20 cellular contexts compared by ENCODE assay signal in genomic region chr18:46810481-46811000, GRCh38. TPM values are rescaled to one million over a fixed set of nuclear protein-coding genes. Genes with fewer than 3 reads are reported as not detected.
"Had no signal": no experiment of that assay in that cellular context is flagged by ENCODE, and none has a peak within 500 bp of the region (broad histone marks: within the 10 kb centered on the region; RNA-seq: fewer than 3 reads in every experiment).

No MANE protein-coding gene starts in this region.

- H2AFZ ChIP-seq: PC-9 had no signal

- H3K4me2 ChIP-seq: PC-9 had no signal

- H3K4me3 ChIP-seq: cardiac muscle cell, PC-9 had no signal

- H3K27ac ChIP-seq: brain microvascular endothelial cell, cardiac muscle cell, PC-9, VCaP had no signal

- H3K27ac Mint-ChIP-seq: activated CD4-positive, alpha-beta T cell treated with anti-CD3 and anti-CD28 coated beads for 36 hours; activated CD8-positive, alpha-beta T cell treated with anti-CD3 and anti-CD28 coated beads for 36 hours; activated naive CD4-positive, alpha-beta T cell treated with anti-CD3 and anti-CD28 coated beads, Interleukin-2, amount 10 ng/mL, durations not matched to agents 7 days and 5 days; activated naive CD8-positive, alpha-beta T cell treated with anti-CD3 and anti-CD28 coated beads for 36 hours; activated T-cell treated with anti-CD3 and anti-CD28 coated beads, Interleukin-2, amount 50 U/mL, for 72 hours; activated T-helper 2 cell treated with anti-CD3 and anti-CD28 coated beads, Interferon-gamma antibody, Interleukin-2, Interleukin-4, amounts not matched to agents 10 μg/mL and 5 μg/mL and 100 μg/mL, durations not matched to agents 14 hours and 24 hours and 36 hours; T-helper 1 cell treated with Interleukin-12 subunit alpha and Interleukin-12 subunit beta and Interleukin-4 antibody, amounts not matched to agents 30 μg/mL and 1 μg/mL, for 36 hours had no signal

- H3K27me3 ChIP-seq: brain microvascular endothelial cell, cardiac muscle cell had no signal

- H3K4me3 Mint-ChIP-seq: activated CD4-positive, alpha-beta T cell treated with anti-CD3 and anti-CD28 coated beads for 36 hours; activated CD8-positive, alpha-beta T cell treated with anti-CD3 and anti-CD28 coated beads for 36 hours; activated naive CD4-positive, alpha-beta T cell treated with anti-CD3 and anti-CD28 coated beads, Interleukin-2, amount 10 ng/mL, durations not matched to agents 7 days and 5 days; activated naive CD8-positive, alpha-beta T cell treated with anti-CD3 and anti-CD28 coated beads for 36 hours; activated T-cell treated with anti-CD3 and anti-CD28 coated beads, Interleukin-2, amount 50 U/mL, for 72 hours; T-helper 1 cell treated with Interleukin-12 subunit alpha and Interleukin-12 subunit beta and Interleukin-4 antibody, amounts not matched to agents 30 μg/mL and 1 μg/mL, for 36 hours had no signal

- DNase-seq: activated CD4-positive, alpha-beta T cell treated with anti-CD3 and anti-CD28 coated beads for 36 hours; activated CD4-positive, alpha-beta T cell treated with anti-CD3 and anti-CD28 coated beads, Interleukin-2, amount 50 U/mL, for 1 hour; activated CD8-positive, alpha-beta memory T cell treated with anti-CD3 and anti-CD28 coated beads, Interleukin-2, amount 50 U/mL, for 4 hours; activated CD8-positive, alpha-beta T cell treated with anti-CD3 and anti-CD28 coated beads for 36 hours; activated gamma-delta T cell treated with Interleukin-2 at 50 U/mL for 16 hours; activated naive CD4-positive, alpha-beta T cell treated with anti-CD3 and anti-CD28 coated beads, Interleukin-2, amount 10 ng/mL, durations not matched to agents 7 days and 5 days; activated naive CD8-positive, alpha-beta T cell treated with anti-CD3 and anti-CD28 coated beads for 36 hours; activated T-cell treated with anti-CD3 and anti-CD28 coated beads, Interleukin-2, amount 50 U/mL, for 72 hours; brain microvascular endothelial cell; NCI-H1417; NCI-H1930; NCI-H510A treated with DMSO at 0.1 percent for 48 hours; NCI-H69; PC-9; SHP77 treated with DMSO at 0.1 percent for 48 hours had no signal

- H3K27me3 Mint-ChIP-seq: activated CD4-positive, alpha-beta T cell treated with anti-CD3 and anti-CD28 coated beads for 36 hours; activated CD8-positive, alpha-beta T cell treated with anti-CD3 and anti-CD28 coated beads for 36 hours; activated naive CD4-positive, alpha-beta T cell treated with anti-CD3 and anti-CD28 coated beads, Interleukin-2, amount 10 ng/mL, durations not matched to agents 7 days and 5 days; activated naive CD8-positive, alpha-beta T cell treated with anti-CD3 and anti-CD28 coated beads for 36 hours had no signal

- H3K9me3 Mint-ChIP-seq: activated CD8-positive, alpha-beta T cell treated with anti-CD3 and anti-CD28 coated beads for 36 hours; activated naive CD4-positive, alpha-beta T cell treated with anti-CD3 and anti-CD28 coated beads, Interleukin-2, amount 10 ng/mL, durations not matched to agents 7 days and 5 days; activated naive CD8-positive, alpha-beta T cell treated with anti-CD3 and anti-CD28 coated beads for 36 hours; activated T-cell treated with anti-CD3 and anti-CD28 coated beads, Interleukin-2, amount 50 U/mL, for 72 hours; activated T-helper 2 cell treated with anti-CD3 and anti-CD28 coated beads, Interferon-gamma antibody, Interleukin-2, Interleukin-4, amounts not matched to agents 10 μg/mL and 5 μg/mL and 100 μg/mL, durations not matched to agents 14 hours and 24 hours and 36 hours; T-helper 1 cell treated with Interleukin-12 subunit alpha and Interleukin-12 subunit beta and Interleukin-4 antibody, amounts not matched to agents 30 μg/mL and 1 μg/mL, for 36 hours had no signal

- H3K36me3 ChIP-seq: brain microvascular endothelial cell, cardiac muscle cell had no signal

- H3K4me1 Mint-ChIP-seq: activated CD4-positive, alpha-beta T cell treated with anti-CD3 and anti-CD28 coated beads for 36 hours; activated naive CD4-positive, alpha-beta T cell treated with anti-CD3 and anti-CD28 coated beads, Interleukin-2, amount 10 ng/mL, durations not matched to agents 7 days and 5 days had no signal

RNA-seq across cellular contexts. Expression of gene ST8SIA5, which starts 53.7 kb away (rescaled TPM):
- total RNA-seq: activated CD4-positive, alpha-beta T cell treated with anti-CD3 and anti-CD28 coated beads for 36 hours; activated CD8-positive, alpha-beta T cell treated with anti-CD3 and anti-CD28 coated beads for 36 hours; activated naive CD8-positive, alpha-beta T cell treated with anti-CD3 and anti-CD28 coated beads for 36 hours; cardiac muscle cell; PC-9; SK-MEL-5 had no signal
